In genomic region chr12:43337571-43338497, GRCh38 we compare ENCODE assay signal across 9 cellular contexts.
DNase-seq lines count a peak whose midpoint lies in the region; ATAC-seq, FAIRE-seq and TF ChIP-seq lines count a peak whose summit lies in the region.
"Had no signal": no experiment of that assay in that cellular context is flagged by ENCODE, and none has a peak within 500 bp of the region (broad histone marks: within the 10 kb centered on the region; RNA-seq: fewer than 3 reads in every experiment).

No MANE protein-coding gene starts in this region.

- TF ChIP-seq POLR2A in GM12892 (IDR thresholded peaks at IDR 0.05; ENCODE audit: low read depth, low read length): no peak

- no peak for DNase-seq in GM12892 (ENCODE audit: insufficient read length)
- DNase-seq in epithelial cell of proximal tubule (ENCODE audit: low read depth): peak; percentile 81
- no peak for DNase-seq in iPS-NIHi11 (ENCODE audit: low spot score)
- DNase-seq in NCI-H345 (lab: John Stamatoyannopoulos, UW): no peak
- no peak for DNase-seq in stimulated activated CD8-positive, alpha-beta memory T cell treated with anti-CD3 and anti-CD28 coated beads, Interleukin-4, amount 100 ng/mL, for 48 hours
- no peak for DNase-seq in activated naive CD4-positive, alpha-beta T cell (lab: John Stamatoyannopoulos, UW)

- peak; percentile 44 for FAIRE-seq in GM12892 (lab: Jason Lieb, UNC)

- peak overlapping the region; percentile 26 for H3K4me3 ChIP-seq in epithelial cell of proximal tubule (ENCODE audit: low read depth, low read length)

- ATAC-seq in GM21526 (IDR thresholded peaks at IDR 0.05; ENCODE audit: low FRiP score, unreplicated experiment) (peak; percentile 52), HG03342 (IDR thresholded peaks at IDR 0.05; ENCODE audit: unreplicated experiment) (peak; percentile 67)
- ATAC-seq: activated CD4-positive, CD25-positive, alpha-beta regulatory T cell treated with anti-CD3 and anti-CD28 coated beads, Interleukin-2, amount 50 U/mL, for 24 hours had no signal

- TF ChIP-seq CTCF in epithelial cell of proximal tubule (conservative IDR thresholded peaks at IDR 0.05; ENCODE audit: low read depth, low read length): no peak
